ENCODE assay signal across 28 cellular contexts in the genomic region with DNA sequence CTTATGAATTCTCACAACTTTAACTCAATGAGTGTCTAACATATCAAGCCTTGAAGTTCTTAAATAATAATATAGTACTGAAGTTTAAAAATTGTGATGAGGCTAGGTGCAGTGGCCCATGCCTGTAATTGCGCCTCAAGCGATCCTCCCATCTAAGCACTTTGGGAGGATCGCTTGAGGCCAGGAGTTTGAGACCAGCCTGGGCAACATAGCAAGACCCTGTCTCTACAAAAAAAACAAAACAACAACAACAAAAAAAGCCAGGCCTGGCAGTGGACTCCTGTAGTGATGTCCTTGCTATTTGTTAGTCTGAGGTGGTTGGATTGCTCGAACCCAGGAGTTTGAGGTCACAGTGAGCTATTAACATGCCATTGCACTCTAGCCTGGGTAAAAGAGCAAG.
DNase-seq lines count a peak whose midpoint lies in the region; ATAC-seq, FAIRE-seq and TF ChIP-seq lines count a peak whose summit lies in the region.
"Had no signal": no experiment of that assay in that cellular context is flagged by ENCODE, and none has a peak within 500 bp of the region (broad histone marks: within the 10 kb centered on the region; RNA-seq: fewer than 3 reads in every experiment).

No MANE protein-coding gene starts in this region.

- peaks cover 6 to 36% of the 10 kb centered on the region in 2 experiments; a peak in 4 of 5 replicates for H3K4me1 ChIP-seq in K562 (replicated peaks in 1 of 2; ENCODE audit: control insufficient read depth in 2 of 2, insufficient read depth in 2 of 2, low read length in 2 of 2)
- H3K4me1 ChIP-seq: A549; BE2C; BLaER1; BLaER1 treated with 17β-estradiol and CSF1 and Interleukin-3, amounts not matched to agents 10 nM and 100 nM; Caco-2 had no signal

- no TSS peak for BruUV-seq in K562 (replicated peaks; lab: Mats Ljungman, UMichigan)

- TF ChIP-seq RAD21 in K562 (CRISPR knock-in tag; conservative IDR thresholded peaks at IDR 0.05 in 1 of 2, IDR thresholded peaks at IDR 0.05 in 1 of 2): no peak

- H3K9me3 ChIP-seq in K562 (replicated peaks; ENCODE audit: control insufficient read depth, insufficient read depth, low read depth, low read length): no peaks in the 10 kb centered on the region
- H3K9me3 ChIP-seq: A549; BE2C; BLaER1; BLaER1 treated with 17β-estradiol and CSF1 and Interleukin-3, amounts not matched to agents 10 nM and 100 nM; Caco-2 had no signal

- TF ChIP-seq CTCF in K562 (IDR thresholded peaks at IDR 0.05 in 2 of 3, conservative IDR thresholded peaks at IDR 0.05 in 1 of 3; ENCODE audit: insufficient read depth in 2 of 3, low read depth in 1 of 3, low read length in 3 of 3): no peak

- no peaks in the 10 kb centered on the region for H4K20me1 ChIP-seq in K562 (replicated peaks; ENCODE audit: control insufficient read depth, insufficient read depth, low read length)
- H4K20me1 ChIP-seq: BLaER1; BLaER1 treated with 17β-estradiol and CSF1 and Interleukin-3, amounts not matched to agents 10 nM and 100 nM had no signal

- TF ChIP-seq POLR2A in K562 (conservative IDR thresholded peaks at IDR 0.05): no peak

- H3K9ac ChIP-seq in K562 (ENCODE audit: insufficient read depth in 1 of 2, low read depth in 2 of 2, low read length in 2 of 2): no peak overlapping the region; a peak in 1 of 4 replicates
- H3K9ac ChIP-seq: BLaER1; BLaER1 treated with 17β-estradiol and CSF1 and Interleukin-3, amounts not matched to agents 10 nM and 100 nM had no signal

- intact Hi-C loops in K562 (cut with micrococcal nuclease): no loop called here

- POLR2A ChIA-PET in K562 (lab: Yijun Ruan, JAX): interaction anchor here (3.2 kb wide), 1 partner anchor 16 kb away, joined by 12 read pairs; no protein-coding TSS in a partner anchor

- CTCF ChIA-PET in K562 (lab: Yijun Ruan, JAX; ENCODE audit: low intra/inter-chr PET ratio): no interaction called here

- no peak for DNase-seq in K562 (ENCODE audit: extremely low read depth in 1 of 4, low spot score in 3 of 4)
- DNase-seq: 8988T; ACHN; AML-193; BE2C; C1 segment of cervical spinal cord; Caco-2; Calu3; CD4-positive, alpha-beta memory T cell; CD4-positive, alpha-beta T cell; CD4-positive, CD25-positive, alpha-beta regulatory T cell; CD8-positive, alpha-beta memory T cell; CD8-positive, alpha-beta T cell; COR-L47; DMS 273 treated with DMSO at 0.1 percent for 48 hours; DMS153; DMS53; DMS79; DMS79 treated with DMSO at 0.1 percent for 48 hours; DND-41; EL had no signal

- no peak for TF ChIP-seq EP300 in K562 (IDR thresholded peaks at IDR 0.05; ENCODE audit: low read length)

- no peaks in the 10 kb centered on the region for H3K9me1 ChIP-seq in K562 (ENCODE audit: control insufficient read depth, insufficient read depth, low read length)

- FAIRE-seq in K562 (lab: Jason Lieb, UNC): no peak
- FAIRE-seq: A549, D721Med had no signal

- H3K4me2 ChIP-seq in K562 (ENCODE audit: insufficient read depth, low read length): no peak overlapping the region
- H3K4me2 ChIP-seq: A549; BLaER1; BLaER1 treated with 17β-estradiol and CSF1 and Interleukin-3, amounts not matched to agents 10 nM and 100 nM had no signal

- H3K27me3 ChIP-seq in K562 (ENCODE audit: control insufficient read depth in 2 of 2, insufficient read depth in 2 of 2, low read length in 2 of 2): no peaks in the 10 kb centered on the region
- H3K27me3 ChIP-seq: BE2C; BLaER1; BLaER1 treated with 17β-estradiol and CSF1 and Interleukin-3, amounts not matched to agents 10 nM and 100 nM had no signal

- H3K27ac ChIP-seq in K562 (ENCODE audit: extremely low read depth, low read depth, low read length): peak overlapping the region; percentile 84
- H3K27ac ChIP-seq: 22Rv1; A549; BLaER1; BLaER1 treated with 17β-estradiol and CSF1 and Interleukin-3, amounts not matched to agents 10 nM and 100 nM; C4-2B had no signal

- ATAC-seq in K562 (peak; percentile 4; the same call in 1 of the 3 replicates), GM18868 (IDR thresholded peaks at IDR 0.05; ENCODE audit: unreplicated experiment) (no peak)
- ATAC-seq: A549; CD8-positive, alpha-beta T cell had no signal

- in situ Hi-C loops in K562 (cut with MboI): no loop called here

- WGBS in K562 (ENCODE audit: insufficient coverage, low coverage, missing lambda C conversion rate): 46% methylated on average over 4 of the region's 4 CpGs

- H3K79me2 ChIP-seq in K562 (ENCODE audit: control insufficient read depth, insufficient read depth, low read length): peaks cover 97% of the 10 kb centered on the region

- no peak overlapping the region for H3K4me3 ChIP-seq in K562
- H3K4me3 ChIP-seq: A549; BLaER1; BLaER1 treated with 17β-estradiol and CSF1 and Interleukin-3, amounts not matched to agents 10 nM and 100 nM had no signal

- H3K36me3 ChIP-seq in K562 (ENCODE audit: control insufficient read depth, insufficient read depth, low read length): peaks cover 58% of the 10 kb centered on the region
- H3K36me3 ChIP-seq: BE2C; BLaER1; BLaER1 treated with 17β-estradiol and CSF1 and Interleukin-3, amounts not matched to agents 10 nM and 100 nM had no signal

- H2AFZ ChIP-seq in K562 (ENCODE audit: low read depth, low read length): no peak overlapping the region

TF ChIP-seq in K562, 482 proteins besides CTCF, POLR2A, EP300 and RAD21 (continues in another document):
- TF ChIP-seq GATAD2B (IDR thresholded peaks at IDR 0.05; ENCODE audit: borderline replicate concordance) (no peak), ZFP36 (IDR thresholded peaks at IDR 0.05; ENCODE audit: low read depth, low read length, partially characterized antibody) (no peak), CBFA2T3 (IDR thresholded peaks at IDR 0.05) (no peak), ARHGAP35 (IDR thresholded peaks at IDR 0.05; ENCODE audit: partially characterized antibody) (no peak), MYNN (IDR thresholded peaks at IDR 0.05) (no peak), MYNN (CRISPR knock-in tag; IDR thresholded peaks at IDR 0.05) (no peak), PCBP2 (IDR thresholded peaks at IDR 0.05; ENCODE audit: low read depth, low read length, poor library complexity, severe bottlenecking) (no peak), SREBF2 (CRISPR knock-in tag; IDR thresholded peaks at IDR 0.05) (no peak), GABPB2 (CRISPR knock-in tag; conservative IDR thresholded peaks at IDR 0.05) (no peak), ZNF785 (CRISPR knock-in tag; IDR thresholded peaks at IDR 0.05) (no peak), KDM1A (IDR thresholded peaks at IDR 0.05) (peak in 1 of 2 experiments; percentile 50; a peak in 2 of 4 replicates), KLF10 (CRISPR knock-in tag; IDR thresholded peaks at IDR 0.05) (no peak), MCM2 (IDR thresholded peaks at IDR 0.05; ENCODE audit: low read depth) (no peak), ZNF408 (CRISPR knock-in tag; IDR thresholded peaks at IDR 0.05; ENCODE audit: low read depth) (no peak), BCOR (IDR thresholded peaks at IDR 0.05) (peak; percentile 64; the same call in 1 of the 2 replicates), PHF20 (IDR thresholded peaks at IDR 0.05; ENCODE audit: partially characterized antibody) (peak; percentile 31), ZBTB1 (CRISPR knock-in tag; IDR thresholded peaks at IDR 0.05; ENCODE audit: borderline replicate concordance, low read depth) (no peak)
- TF ChIP-seq, protein P1, sequence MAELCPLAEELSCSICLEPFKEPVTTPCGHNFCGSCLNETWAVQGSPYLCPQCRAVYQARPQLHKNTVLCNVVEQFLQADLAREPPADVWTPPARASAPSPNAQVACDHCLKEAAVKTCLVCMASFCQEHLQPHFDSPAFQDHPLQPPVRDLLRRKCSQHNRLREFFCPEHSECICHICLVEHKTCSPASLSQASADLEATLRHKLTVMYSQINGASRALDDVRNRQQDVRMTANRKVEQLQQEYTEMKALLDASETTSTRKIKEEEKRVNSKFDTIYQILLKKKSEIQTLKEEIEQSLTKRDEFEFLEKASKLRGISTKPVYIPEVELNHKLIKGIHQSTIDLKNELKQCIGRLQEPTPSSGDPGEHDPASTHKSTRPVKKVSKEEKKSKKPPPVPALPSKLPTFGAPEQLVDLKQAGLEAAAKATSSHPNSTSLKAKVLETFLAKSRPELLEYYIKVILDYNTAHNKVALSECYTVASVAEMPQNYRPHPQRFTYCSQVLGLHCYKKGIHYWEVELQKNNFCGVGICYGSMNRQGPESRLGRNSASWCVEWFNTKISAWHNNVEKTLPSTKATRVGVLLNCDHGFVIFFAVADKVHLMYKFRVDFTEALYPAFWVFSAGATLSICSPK (IDR thresholded peaks at IDR 0.05; ENCODE audit: borderline replicate concordance): no peak
- TF ChIP-seq, protein P2, sequence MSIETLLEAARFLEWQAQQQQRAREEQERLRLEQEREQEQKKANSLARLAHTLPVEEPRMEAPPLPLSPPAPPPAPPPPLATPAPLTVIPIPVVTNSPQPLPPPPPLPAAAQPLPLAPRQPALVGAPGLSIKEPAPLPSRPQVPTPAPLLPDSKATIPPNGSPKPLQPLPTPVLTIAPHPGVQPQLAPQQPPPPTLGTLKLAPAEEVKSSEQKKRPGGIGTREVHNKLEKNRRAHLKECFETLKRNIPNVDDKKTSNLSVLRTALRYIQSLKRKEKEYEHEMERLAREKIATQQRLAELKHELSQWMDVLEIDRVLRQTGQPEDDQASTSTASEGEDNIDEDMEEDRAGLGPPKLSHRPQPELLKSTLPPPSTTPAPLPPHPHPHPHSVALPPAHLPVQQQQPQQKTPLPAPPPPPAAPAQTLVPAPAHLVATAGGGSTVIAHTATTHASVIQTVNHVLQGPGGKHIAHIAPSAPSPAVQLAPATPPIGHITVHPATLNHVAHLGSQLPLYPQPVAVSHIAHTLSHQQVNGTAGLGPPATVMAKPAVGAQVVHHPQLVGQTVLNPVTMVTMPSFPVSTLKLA (conservative IDR thresholded peaks at IDR 0.05): no peak
- TF ChIP-seq, protein P3, sequence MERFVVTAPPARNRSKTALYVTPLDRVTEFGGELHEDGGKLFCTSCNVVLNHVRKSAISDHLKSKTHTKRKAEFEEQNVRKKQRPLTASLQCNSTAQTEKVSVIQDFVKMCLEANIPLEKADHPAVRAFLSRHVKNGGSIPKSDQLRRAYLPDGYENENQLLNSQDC (CRISPR knock-in tag; IDR thresholded peaks at IDR 0.05): no peak
- TF ChIP-seq, protein P4, sequence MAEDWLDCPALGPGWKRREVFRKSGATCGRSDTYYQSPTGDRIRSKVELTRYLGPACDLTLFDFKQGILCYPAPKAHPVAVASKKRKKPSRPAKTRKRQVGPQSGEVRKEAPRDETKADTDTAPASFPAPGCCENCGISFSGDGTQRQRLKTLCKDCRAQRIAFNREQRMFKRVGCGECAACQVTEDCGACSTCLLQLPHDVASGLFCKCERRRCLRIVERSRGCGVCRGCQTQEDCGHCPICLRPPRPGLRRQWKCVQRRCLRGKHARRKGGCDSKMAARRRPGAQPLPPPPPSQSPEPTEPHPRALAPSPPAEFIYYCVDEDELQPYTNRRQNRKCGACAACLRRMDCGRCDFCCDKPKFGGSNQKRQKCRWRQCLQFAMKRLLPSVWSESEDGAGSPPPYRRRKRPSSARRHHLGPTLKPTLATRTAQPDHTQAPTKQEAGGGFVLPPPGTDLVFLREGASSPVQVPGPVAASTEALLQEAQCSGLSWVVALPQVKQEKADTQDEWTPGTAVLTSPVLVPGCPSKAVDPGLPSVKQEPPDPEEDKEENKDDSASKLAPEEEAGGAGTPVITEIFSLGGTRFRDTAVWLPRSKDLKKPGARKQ (CRISPR knock-in tag; IDR thresholded peaks at IDR 0.05): no peak
